In genomic region chr7:74015670-74016069, GRCh38 we compare ENCODE assay signal across 1 cellular context.
TF ChIP-seq lines count a peak whose summit lies in the region.

No MANE protein-coding gene starts in this region.

TF ChIP-seq in K562, 482 proteins besides CTCF, POLR2A, EP300 and RAD21 (continued from another document and continues in another):
- TF ChIP-seq HMGXB4 (CRISPR knock-in tag; IDR thresholded peaks at IDR 0.05): no peak
- TF ChIP-seq SIN3A (IDR thresholded peaks at IDR 0.05; ENCODE audit: borderline replicate concordance in 2 of 2, control insufficient read depth in 1 of 2, low read depth in 2 of 2, low read length in 2 of 2): no peak
- peak; percentile 64 for TF ChIP-seq ZNF316 (IDR thresholded peaks at IDR 0.05)
- TF ChIP-seq ZNF584 (CRISPR knock-in tag; IDR thresholded peaks at IDR 0.05; ENCODE audit: low read depth): no peak
- no peak for TF ChIP-seq CAMTA2 (CRISPR knock-in tag; conservative IDR thresholded peaks at IDR 0.05)
- no peak for TF ChIP-seq CTCFL (IDR thresholded peaks at IDR 0.05; ENCODE audit: borderline replicate concordance, insufficient read depth, low read depth, low read length, poor library complexity, severe bottlenecking)
- TF ChIP-seq THRB (CRISPR knock-in tag; conservative IDR thresholded peaks at IDR 0.05): no peak
- TF ChIP-seq ZNF764 (CRISPR knock-in tag; IDR thresholded peaks at IDR 0.05; ENCODE audit: low read depth): no peak
- 0 out of 2 replicates have a peak, but pooled peaks have one; percentile 30 for TF ChIP-seq ATF7 (IDR thresholded peaks at IDR 0.05)
- no peak for TF ChIP-seq MTF1 (CRISPR knock-in tag; IDR thresholded peaks at IDR 0.05; ENCODE audit: borderline replicate concordance)
- no peak for TF ChIP-seq FOXJ3 (CRISPR knock-in tag; IDR thresholded peaks at IDR 0.05)
- TF ChIP-seq BRD4 (IDR thresholded peaks at IDR 0.05): no peak
- no peak for TF ChIP-seq JUNB (CRISPR knock-in tag; conservative IDR thresholded peaks at IDR 0.05)
- no peak for TF ChIP-seq PKNOX1 (IDR thresholded peaks at IDR 0.05)
- TF ChIP-seq CREM (IDR thresholded peaks at IDR 0.05; ENCODE audit: low read depth): peak; percentile 73
- TF ChIP-seq PTBP1 (IDR thresholded peaks at IDR 0.05; ENCODE audit: low read depth, low read length): no peak
- TF ChIP-seq BCOR (IDR thresholded peaks at IDR 0.05): no peak
- no peak for TF ChIP-seq DACH1 (IDR thresholded peaks at IDR 0.05; ENCODE audit: partially characterized antibody)
- no peak for TF ChIP-seq E2F4 (CRISPR knock-in tag; IDR thresholded peaks at IDR 0.05; ENCODE audit: low read depth)
- no peak for TF ChIP-seq DIDO1 (tag; IDR thresholded peaks at IDR 0.05; ENCODE audit: low read depth)
- no peak for TF ChIP-seq TSC22D4 (tag; IDR thresholded peaks at IDR 0.05)
- no peak for TF ChIP-seq SLC30A9 (CRISPR knock-in tag; IDR thresholded peaks at IDR 0.05)
- no peak for TF ChIP-seq HDGF (IDR thresholded peaks at IDR 0.05)
- no peak for TF ChIP-seq HINFP (tag; conservative IDR thresholded peaks at IDR 0.05; ENCODE audit: low read depth)
- no peak for TF ChIP-seq ZBTB17 (CRISPR knock-in tag; IDR thresholded peaks at IDR 0.05)
- TF ChIP-seq RNF2 (IDR thresholded peaks at IDR 0.05): no peak
- no peak for TF ChIP-seq NBN (IDR thresholded peaks at IDR 0.05; ENCODE audit: low read depth)
- peak; percentile 72 for TF ChIP-seq ATF3 (IDR thresholded peaks at IDR 0.05)
- no peak for TF ChIP-seq ATF3 (CRISPR knock-in tag; conservative IDR thresholded peaks at IDR 0.05)
- TF ChIP-seq ARID4B (CRISPR knock-in tag; IDR thresholded peaks at IDR 0.05): no peak
- TF ChIP-seq SNAPC5 (CRISPR knock-in tag; IDR thresholded peaks at IDR 0.05): no peak
- no peak for TF ChIP-seq TBL1XR1 (IDR thresholded peaks at IDR 0.05; ENCODE audit: low read length in 2 of 2)
- no peak for TF ChIP-seq PRPF4 (IDR thresholded peaks at IDR 0.05; ENCODE audit: insufficient read depth, low read depth, low read length, poor library complexity, severe bottlenecking)
- TF ChIP-seq ZNF592 (IDR thresholded peaks at IDR 0.05): no peak
- no peak for TF ChIP-seq TAF15 (IDR thresholded peaks at IDR 0.05; ENCODE audit: low read depth, low read length)
- TF ChIP-seq PYGO2 (tag; IDR thresholded peaks at IDR 0.05): no peak
- no peak for TF ChIP-seq KAT2B (IDR thresholded peaks at IDR 0.05; ENCODE audit: low read depth, low read length)
- TF ChIP-seq NKRF (IDR thresholded peaks at IDR 0.05; ENCODE audit: borderline replicate concordance): no peak
- no peak for TF ChIP-seq ZNF23 (CRISPR knock-in tag; IDR thresholded peaks at IDR 0.05)
- TF ChIP-seq CHD2 (IDR thresholded peaks at IDR 0.05; ENCODE audit: low read depth, low read length): no peak
- peak; percentile 85 for TF ChIP-seq FOSL1 (tag; conservative IDR thresholded peaks at IDR 0.05)
- TF ChIP-seq TAL1 (IDR thresholded peaks at IDR 0.05): no peak
- no peak for TF ChIP-seq ELF1 (tag; IDR thresholded peaks at IDR 0.05)
- no peak for TF ChIP-seq NR2F6 (CRISPR knock-in tag; IDR thresholded peaks at IDR 0.05)
- TF ChIP-seq OTX1 (CRISPR knock-in tag; IDR thresholded peaks at IDR 0.05): no peak
- TF ChIP-seq RBFOX2 (IDR thresholded peaks at IDR 0.05; ENCODE audit: low read depth, low read length): no peak
- TF ChIP-seq KDM4B (IDR thresholded peaks at IDR 0.05; ENCODE audit: borderline replicate concordance in 2 of 2, low read depth in 1 of 2): no peak
